9 cellular contexts compared by ENCODE assay signal in genomic region chr10:11578802-11579255, GRCh38. TPM values are rescaled to one million over a fixed set of nuclear protein-coding genes. Genes with fewer than 3 reads are reported as not detected.
DNase-seq lines count a peak whose midpoint lies in the region; ATAC-seq and TF ChIP-seq lines count a peak whose summit lies in the region.
"Had no signal": no experiment of that assay in that cellular context is flagged by ENCODE, and none has a peak within 500 bp of the region (broad histone marks: within the 10 kb centered on the region; RNA-seq: fewer than 3 reads in every experiment).

No MANE protein-coding gene starts in this region.

- no peaks in the 10 kb centered on the region for H3K9me3 ChIP-seq in A673 (ENCODE audit: low read depth, low read length, poor library complexity, severe bottlenecking)
- no peaks in the 10 kb centered on the region for H3K9me3 ChIP-seq in Peyer's patch

- H3K36me3 ChIP-seq in A673 (ENCODE audit: insufficient read depth, low read length, poor library complexity, severe bottlenecking) (no peaks in the 10 kb centered on the region), Peyer's patch (no peaks in the 10 kb centered on the region)

- TF ChIP-seq CTCF in A673 (conservative IDR thresholded peaks at IDR 0.05; ENCODE audit: low read depth, low read length) = no peak
- no peak for TF ChIP-seq CTCF in Peyer's patch (IDR thresholded peaks at IDR 0.05)
- no peak for TF ChIP-seq CTCF in RWPE1 (conservative IDR thresholded peaks at IDR 0.05; ENCODE audit: low read depth)

- no TSS peak for BruUV-seq in A673 (replicated peaks; lab: Mats Ljungman, UMichigan)

- intact Hi-C loops in A673 (cut with micrococcal nuclease; ENCODE audit: unreplicated experiment) = no loop called here

- H3K27me3 ChIP-seq in A673 (replicated peaks; ENCODE audit: insufficient read depth, low read depth, low read length, poor library complexity) (no peaks in the 10 kb centered on the region), Peyer's patch (no peaks in the 10 kb centered on the region)

- CTCF ChIA-PET in A673 (lab: Charles Lee) (no interaction called here), RWPE1 (lab: Yijun Ruan, JAX) (no interaction called here)

- TF ChIP-seq POLR2A in Peyer's patch (IDR thresholded peaks at IDR 0.05) = no peak

- peak; percentile 65 for ATAC-seq in GM18907 (IDR thresholded peaks at IDR 0.05; ENCODE audit: unreplicated experiment)
- ATAC-seq in HG02623 (IDR thresholded peaks at IDR 0.05; ENCODE audit: unreplicated experiment) = peak; percentile 75
- ATAC-seq: PC-3 had no signal

- H3K4me1 ChIP-seq in A673 (ENCODE audit: insufficient read depth, low read length, poor library complexity, severe bottlenecking) (peaks cover 18% of the 10 kb centered on the region), Peyer's patch (peaks cover 0 to 4% (median 0%) of the 10 kb centered on the region in 4 donors)

- H3K27ac ChIP-seq in A673 (ENCODE audit: low read depth, low read length, poor library complexity, severe bottlenecking) = no peak overlapping the region
- no peak overlapping the region for H3K27ac ChIP-seq in Peyer's patch
- no peak overlapping the region for H3K27ac ChIP-seq in RWPE1

- POLR2A ChIA-PET in A673 (lab: Charles Lee; ENCODE audit: low non-redundant PET) = no interaction called here
- POLR2A ChIA-PET in RWPE1 (lab: Yijun Ruan, JAX; ENCODE audit: low non-redundant PET) = no interaction called here

- H3K4me3 ChIP-seq in A673 (ENCODE audit: low read depth, low read length, poor library complexity, severe bottlenecking) (no peak overlapping the region), Peyer's patch (no peak overlapping the region)

- DNase-seq in activated CD4-positive, alpha-beta T cell treated with anti-CD3 and anti-CD28 coated beads, Interleukin-2, amount 50 U/mL, for 48 hours = peak; percentile 54 to 66
- peak; percentile 21 to 47 (median 26) for DNase-seq in stimulated activated CD4-positive, alpha-beta T cell treated with anti-CD3 and anti-CD28 coated beads, TNF-alpha, amount 100 ng/mL, for 48 hours (ENCODE audit: low read depth in 3 of 3)
- DNase-seq in A673 (ENCODE audit: low spot score) = no peak
- DNase-seq in Peyer's patch = no peak
- DNase-seq in RWPE1 (ENCODE audit: low spot score) = no peak
- DNase-seq: nucleus accumbens, PC-3 had no signal

RNA-seq across cellular contexts. Expression of gene USP6NL, which starts 32.6 kb away (rescaled TPM):
- 38.7 and 40.0 TPM in 2 replicates for total RNA-seq in A673 (2021)
- total RNA-seq in Peyer's patch = 10 to 100 TPM; 15.0 to 52.8 (median 19.3) TPM

Comparison
In these comparisons a context has a peak if more than half of its experiments do, and no peak if none do; other contexts are left out.
1. DNase-seq: peak in activated CD4-positive, alpha-beta T cell treated with anti-CD3 and anti-CD28 coated beads, Interleukin-2, amount 50 U/mL, for 48 hours (2 of 2) and stimulated activated CD4-positive, alpha-beta T cell treated with anti-CD3 and anti-CD28 coated beads, TNF-alpha, amount 100 ng/mL, for 48 hours (3 of 3); none in A673 (single experiment), Peyer's patch (0 of 3) and RWPE1 (single experiment).